19 cellular contexts compared by ENCODE assay signal in genomic region chr10:42898037-42898960, GRCh38.
DNase-seq lines count a peak whose midpoint lies in the region; ATAC-seq, FAIRE-seq and TF ChIP-seq lines count a peak whose summit lies in the region.
"Had no signal": no experiment of that assay in that cellular context is flagged by ENCODE, and none has a peak within 500 bp of the region (broad histone marks: within the 10 kb centered on the region; RNA-seq: fewer than 3 reads in every experiment).

No MANE protein-coding gene starts in this region.

- WGBS in K562 (ENCODE audit: insufficient coverage, low coverage, missing lambda C conversion rate) = 14% methylated on average over 62 of the region's 83 CpGs

- H3K9ac ChIP-seq in K562 (ENCODE audit: insufficient read depth in 1 of 2, low read depth in 2 of 2, low read length in 2 of 2) (no peak overlapping the region), kidney (ENCODE audit: low read length in 2 of 2) (no peak overlapping the region)

- TF ChIP-seq EP300 in K562 (IDR thresholded peaks at IDR 0.05; ENCODE audit: low read length) = no peak

- POLR2A ChIA-PET in K562 (lab: Yijun Ruan, JAX) = interaction anchor here (0.5 kb wide), 1 partner anchor 76 kb away, joined by 3 read pairs; no protein-coding TSS in a partner anchor

- intact Hi-C loops in K562 (cut with micrococcal nuclease) (no loop called here), kidney (cut with DNase I) (no loop called here)
- intact Hi-C loops in activated T-helper 2 cell treated with anti-CD3 and anti-CD28 coated beads, Interferon-gamma antibody, Interleukin-2, Interleukin-4, amounts not matched to agents 10 μg/mL and 5 μg/mL and 100 μg/mL, durations not matched to agents 14 hours and 24 hours and 36 hours (cut with micrococcal nuclease) = no loop called here

- peaks cover 18% of the 10 kb centered on the region for H3K4me1 Mint-ChIP-seq in stimulated activated naive CD8-positive, alpha-beta T cell treated with anti-CD3 and anti-CD28 coated beads, Interleukin-15, amount 100 ng/mL, for 72 hours
- H3K4me1 Mint-ChIP-seq in activated T-helper 2 cell treated with anti-CD3 and anti-CD28 coated beads, Interferon-gamma antibody, Interleukin-2, Interleukin-4, amounts not matched to agents 10 μg/mL and 5 μg/mL and 100 μg/mL, durations not matched to agents 14 hours and 24 hours and 36 hours (ENCODE audit: low read depth) = no peaks in the 10 kb centered on the region

- H3K36me3 ChIP-seq in K562 (ENCODE audit: control insufficient read depth, insufficient read depth, low read length) = no peaks in the 10 kb centered on the region
- H3K36me3 ChIP-seq in kidney (ENCODE audit: control insufficient read depth in 1 of 2, insufficient read depth in 2 of 2, low read length in 2 of 2) = no peaks in the 10 kb centered on the region
- H3K36me3 ChIP-seq: SJCRH30 had no signal

- H3K9me3 ChIP-seq in K562 (replicated peaks; ENCODE audit: control insufficient read depth, insufficient read depth, low read depth, low read length) (no peaks in the 10 kb centered on the region), kidney (ENCODE audit: control insufficient read depth in 1 of 2, low read length in 2 of 2) (peaks cover 2 to 12% of the 10 kb centered on the region in 2 donors)
- H3K9me3 ChIP-seq: SJCRH30 had no signal

- H3K4me3 ChIP-seq in K562 (no peak overlapping the region), kidney (ENCODE audit: low read length in 2 of 2) (no peak overlapping the region)
- H3K4me3 ChIP-seq: SJCRH30 had no signal

- peaks cover 4% of the 10 kb centered on the region for H3K36me3 Mint-ChIP-seq in activated T-helper 2 cell treated with anti-CD3 and anti-CD28 coated beads, Interferon-gamma antibody, Interleukin-2, Interleukin-4, amounts not matched to agents 10 μg/mL and 5 μg/mL and 100 μg/mL, durations not matched to agents 14 hours and 24 hours and 36 hours (ENCODE audit: low read depth)

- DNase-seq in GM13976 (ENCODE audit: low spot score) (peak; percentile 24), K562 (ENCODE audit: extremely low read depth in 1 of 4, low spot score in 3 of 4) (no peak), kidney (peak; percentile 61), activated T-cell treated with anti-CD3 and anti-CD28 coated beads for 4 hours (no peak), cerebellum (ENCODE audit: low spot score) (no peak)
- no peak for DNase-seq in stimulated activated naive CD8-positive, alpha-beta T cell treated with anti-CD3 and anti-CD28 coated beads, Interleukin-15, amount 100 ng/mL, for 72 hours
- no peak for DNase-seq in activated T-helper 2 cell treated with anti-CD3 and anti-CD28 coated beads, Interferon-gamma antibody, Interleukin-2, Interleukin-4, amounts not matched to agents 10 μg/mL and 5 μg/mL and 100 μg/mL, durations not matched to agents 14 hours and 24 hours and 36 hours (ENCODE audit: low spot score)
- DNase-seq: CD4-positive, alpha-beta memory T cell; HCEC 1CT; NCI-H1048; NCI-H146; NCI-H2081 treated with DMSO at 0.1 percent for 48 hours; NCI-H226; NCI-H526; NK-92 treated with Interleukin-12 subunit alpha and Interleukin-12 subunit beta, amount 100 ng/mL, for 24 hours; OCI-M1; RPMI8226; SJCRH30 had no signal

- peaks cover 48% of the 10 kb centered on the region for H3K27me3 Mint-ChIP-seq in stimulated activated naive CD8-positive, alpha-beta T cell treated with anti-CD3 and anti-CD28 coated beads, Interleukin-15, amount 100 ng/mL, for 72 hours
- H3K27me3 Mint-ChIP-seq in activated T-helper 2 cell treated with anti-CD3 and anti-CD28 coated beads, Interferon-gamma antibody, Interleukin-2, Interleukin-4, amounts not matched to agents 10 μg/mL and 5 μg/mL and 100 μg/mL, durations not matched to agents 14 hours and 24 hours and 36 hours (ENCODE audit: low read depth) = peaks cover 17% of the 10 kb centered on the region

- TF ChIP-seq POLR2A in K562 (conservative IDR thresholded peaks at IDR 0.05) = no peak

- no peak overlapping the region for H3K4me2 ChIP-seq in K562 (ENCODE audit: insufficient read depth, low read length)

- FAIRE-seq in K562 (lab: Jason Lieb, UNC) (no peak), kidney (lab: Jason Lieb, UNC) (no peak)
- FAIRE-seq: GM18507 had no signal

- H3K9me3 Mint-ChIP-seq in stimulated activated naive CD8-positive, alpha-beta T cell treated with anti-CD3 and anti-CD28 coated beads, Interleukin-15, amount 100 ng/mL, for 72 hours = peaks cover 6 to 23% of the 10 kb centered on the region in 2 donors
- peaks cover 15% of the 10 kb centered on the region for H3K9me3 Mint-ChIP-seq in activated T-helper 2 cell treated with anti-CD3 and anti-CD28 coated beads, Interferon-gamma antibody, Interleukin-2, Interleukin-4, amounts not matched to agents 10 μg/mL and 5 μg/mL and 100 μg/mL, durations not matched to agents 14 hours and 24 hours and 36 hours

- H4K20me1 ChIP-seq in K562 (replicated peaks; ENCODE audit: control insufficient read depth, insufficient read depth, low read length) = no peaks in the 10 kb centered on the region

- CTCF ChIA-PET in K562 (lab: Yijun Ruan, JAX; ENCODE audit: low intra/inter-chr PET ratio) = no interaction called here

- in situ Hi-C loops in GM13976 (cut with MboI; ENCODE audit: low sequenced_read_pairs, unreplicated experiment) (no loop called here), K562 (cut with MboI) (no loop called here)

- H3K27ac Mint-ChIP-seq in stimulated activated naive CD8-positive, alpha-beta T cell treated with anti-CD3 and anti-CD28 coated beads, Interleukin-15, amount 100 ng/mL, for 72 hours = no peak overlapping the region
- H3K27ac Mint-ChIP-seq in activated T-helper 2 cell treated with anti-CD3 and anti-CD28 coated beads, Interferon-gamma antibody, Interleukin-2, Interleukin-4, amounts not matched to agents 10 μg/mL and 5 μg/mL and 100 μg/mL, durations not matched to agents 14 hours and 24 hours and 36 hours = no peak overlapping the region
- H3K27ac Mint-ChIP-seq: CD4-positive, alpha-beta memory T cell had no signal

- TF ChIP-seq CTCF in GM13976 (IDR thresholded peaks at IDR 0.05; ENCODE audit: borderline replicate concordance, control extremely low read depth, extremely low read depth, insufficient read depth, missing control alignments) = no peak
- no peak for TF ChIP-seq CTCF in K562 (IDR thresholded peaks at IDR 0.05 in 2 of 3, conservative IDR thresholded peaks at IDR 0.05 in 1 of 3; ENCODE audit: insufficient read depth in 2 of 3, low read depth in 1 of 3, low read length in 3 of 3)
- no peak for TF ChIP-seq CTCF in kidney (IDR thresholded peaks at IDR 0.05; ENCODE audit: borderline replicate concordance, extremely low read depth, insufficient read depth)

- peaks cover 0 to 13% of the 10 kb centered on the region in 2 experiments; a peak in 1 of 5 replicates for H3K4me1 ChIP-seq in K562 (replicated peaks in 1 of 2; ENCODE audit: control insufficient read depth in 2 of 2, insufficient read depth in 2 of 2, low read length in 2 of 2)
- H3K4me1 ChIP-seq in kidney (ENCODE audit: control insufficient read depth in 1 of 2, insufficient read depth in 1 of 2, low read depth in 1 of 2, low read length in 2 of 2) = no peaks in the 10 kb centered on the region
- H3K4me1 ChIP-seq: SJCRH30 had no signal

- ATAC-seq in K562 = 0 out of 3 replicates have a peak, but pooled peaks have one; percentile 22
- ATAC-seq in stimulated activated naive CD8-positive, alpha-beta T cell treated with anti-CD3 and anti-CD28 coated beads, Interleukin-15, amount 100 ng/mL, for 72 hours = peak; percentile 26

- BruUV-seq in K562 (replicated peaks; lab: Mats Ljungman, UMichigan) = no TSS peak

- no peak for TF ChIP-seq RAD21 in K562 (CRISPR knock-in tag; conservative IDR thresholded peaks at IDR 0.05 in 1 of 2, IDR thresholded peaks at IDR 0.05 in 1 of 2)

- no peak overlapping the region for H2AFZ ChIP-seq in K562 (ENCODE audit: low read depth, low read length)

- peak overlapping the region in 1 of 2 donors; percentile 34 for H3K4me3 Mint-ChIP-seq in stimulated activated naive CD8-positive, alpha-beta T cell treated with anti-CD3 and anti-CD28 coated beads, Interleukin-15, amount 100 ng/mL, for 72 hours
- H3K4me3 Mint-ChIP-seq in activated T-helper 2 cell treated with anti-CD3 and anti-CD28 coated beads, Interferon-gamma antibody, Interleukin-2, Interleukin-4, amounts not matched to agents 10 μg/mL and 5 μg/mL and 100 μg/mL, durations not matched to agents 14 hours and 24 hours and 36 hours (ENCODE audit: low read depth) = no peak overlapping the region
- H3K4me3 Mint-ChIP-seq: CD4-positive, alpha-beta memory T cell had no signal

- H3K79me2 ChIP-seq in K562 (ENCODE audit: control insufficient read depth, insufficient read depth, low read length) = no peaks in the 10 kb centered on the region

- H3K9me1 ChIP-seq in K562 (ENCODE audit: control insufficient read depth, insufficient read depth, low read length) = no peaks in the 10 kb centered on the region

- peaks cover 26 to 27% of the 10 kb centered on the region in 2 experiments; a peak in 4 of 5 replicates for H3K27me3 ChIP-seq in K562 (ENCODE audit: control insufficient read depth in 2 of 2, insufficient read depth in 2 of 2, low read length in 2 of 2)
- H3K27me3 ChIP-seq: SJCRH30 had no signal

- H3K27ac ChIP-seq in K562 (ENCODE audit: extremely low read depth, low read depth, low read length) (no peak overlapping the region), kidney (ENCODE audit: low read depth in 2 of 2, low read length in 2 of 2) (no peak overlapping the region)
- H3K27ac ChIP-seq: SJCRH30 had no signal

TF ChIP-seq in K562, 482 proteins besides CTCF, POLR2A, EP300 and RAD21:
- TF ChIP-seq SRSF1 (IDR thresholded peaks at IDR 0.05; ENCODE audit: low read depth, low read length) (no peak), NFE2L1 (tag; IDR thresholded peaks at IDR 0.05; ENCODE audit: borderline replicate concordance, low read depth) (no peak), ARNT (IDR thresholded peaks at IDR 0.05) (no peak), TCF3 (CRISPR knock-in tag; IDR thresholded peaks at IDR 0.05) (no peak), NFE2 (IDR thresholded peaks at IDR 0.05; ENCODE audit: low read depth) (no peak), HNRNPH1 (optimal IDR thresholded peaks at IDR 0.05; ENCODE audit: low read depth, low read length) (no peak), CREB1 (IDR thresholded peaks at IDR 0.05) (no peak), CREB1 (CRISPR knock-in tag; IDR thresholded peaks at IDR 0.05) (no peak), RNF2 (IDR thresholded peaks at IDR 0.05) (no peak), SAFB (IDR thresholded peaks at IDR 0.05; ENCODE audit: borderline replicate concordance, low read depth, low read length) (no peak), MCM2 (IDR thresholded peaks at IDR 0.05; ENCODE audit: low read depth) (no peak), ZNF644 (tag; IDR thresholded peaks at IDR 0.05; ENCODE audit: low read depth) (no peak), KDM4B (IDR thresholded peaks at IDR 0.05; ENCODE audit: borderline replicate concordance in 2 of 2, low read depth in 1 of 2) (no peak), ZNF224 (CRISPR knock-in tag; IDR thresholded peaks at IDR 0.05) (no peak), SAP30 (IDR thresholded peaks at IDR 0.05; ENCODE audit: borderline replicate concordance, insufficient read depth, low read depth, low read length, poor library complexity, severe bottlenecking) (no peak)

Comparison
In these comparisons a context has a peak if more than half of its experiments do, and no peak if none do; other contexts are left out.
1. DNase-seq: peak in GM13976 (single experiment) and kidney (single experiment); none in K562 (0 of 4), stimulated activated naive CD8-positive, alpha-beta T cell treated with anti-CD3 and anti-CD28 coated beads, Interleukin-15, amount 100 ng/mL, for 72 hours (0 of 2), activated T-cell treated with anti-CD3 and anti-CD28 coated beads for 4 hours (single experiment), activated T-helper 2 cell treated with anti-CD3 and anti-CD28 coated beads, Interferon-gamma antibody, Interleukin-2, Interleukin-4, amounts not matched to agents 10 μg/mL and 5 μg/mL and 100 μg/mL, durations not matched to agents 14 hours and 24 hours and 36 hours (single experiment) and cerebellum (single experiment).